1 cellular context compared by ENCODE assay signal in the genomic region with DNA sequence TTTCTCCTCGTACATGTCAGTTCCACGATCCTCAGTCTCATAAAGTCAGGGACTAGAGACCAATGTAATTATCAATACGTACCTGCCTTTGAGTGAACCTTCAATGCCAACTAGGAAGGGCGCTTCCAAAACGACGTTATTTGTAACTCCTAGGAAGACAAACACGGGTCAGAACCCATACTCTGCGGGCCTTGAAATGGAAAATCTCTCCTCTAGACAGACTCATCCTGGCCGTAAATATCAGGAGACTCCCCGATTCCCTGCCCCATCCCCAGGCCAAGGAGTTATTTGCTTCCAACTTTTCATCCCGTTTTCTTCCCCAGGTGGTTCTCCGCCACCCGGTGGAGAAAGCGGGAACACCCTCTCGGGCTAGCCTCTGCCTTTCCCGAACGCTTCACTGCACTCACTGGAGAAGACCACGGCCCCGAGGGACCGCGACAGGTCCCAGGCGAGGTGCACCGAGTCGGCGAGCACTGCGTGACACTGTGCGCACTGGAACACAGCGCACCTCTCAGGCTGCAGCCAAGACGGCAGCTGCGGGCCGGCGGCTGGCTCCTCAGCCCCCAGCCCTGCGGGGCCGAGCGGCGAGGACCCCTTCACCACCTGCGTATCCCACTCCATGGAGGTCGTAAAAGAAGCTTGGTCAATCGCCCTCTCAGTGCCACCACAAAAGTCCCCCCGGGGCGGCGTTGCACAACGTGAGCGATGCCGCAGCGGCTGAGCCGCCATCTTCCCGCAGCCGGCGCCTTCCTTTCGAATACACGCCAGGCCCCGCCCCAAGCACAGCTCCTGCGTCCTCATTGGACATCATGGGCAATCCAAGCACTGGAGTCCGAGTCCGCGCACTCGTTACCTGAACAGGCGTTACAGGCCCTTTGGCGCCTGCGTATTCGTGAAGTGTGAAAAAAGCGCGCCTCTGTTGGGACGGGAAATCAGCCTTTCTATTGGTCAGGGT.
TF ChIP-seq lines count a peak whose summit lies in the region.

A gene (minus strand): TSS at position 759 of the 955 bp plus-strand sequence. CDS start 30 bp downstream, at position 729.

TF ChIP-seq in K562, 482 proteins besides CTCF, POLR2A, EP300 and RAD21 (continued from another document and continues in another):
- TF ChIP-seq, protein P1, sequence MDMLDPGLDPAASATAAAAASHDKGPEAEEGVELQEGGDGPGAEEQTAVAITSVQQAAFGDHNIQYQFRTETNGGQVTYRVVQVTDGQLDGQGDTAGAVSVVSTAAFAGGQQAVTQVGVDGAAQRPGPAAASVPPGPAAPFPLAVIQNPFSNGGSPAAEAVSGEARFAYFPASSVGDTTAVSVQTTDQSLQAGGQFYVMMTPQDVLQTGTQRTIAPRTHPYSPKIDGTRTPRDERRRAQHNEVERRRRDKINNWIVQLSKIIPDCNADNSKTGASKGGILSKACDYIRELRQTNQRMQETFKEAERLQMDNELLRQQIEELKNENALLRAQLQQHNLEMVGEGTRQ (CRISPR knock-in tag; IDR thresholded peaks at IDR 0.05): no peak
- TF ChIP-seq, protein P2, sequence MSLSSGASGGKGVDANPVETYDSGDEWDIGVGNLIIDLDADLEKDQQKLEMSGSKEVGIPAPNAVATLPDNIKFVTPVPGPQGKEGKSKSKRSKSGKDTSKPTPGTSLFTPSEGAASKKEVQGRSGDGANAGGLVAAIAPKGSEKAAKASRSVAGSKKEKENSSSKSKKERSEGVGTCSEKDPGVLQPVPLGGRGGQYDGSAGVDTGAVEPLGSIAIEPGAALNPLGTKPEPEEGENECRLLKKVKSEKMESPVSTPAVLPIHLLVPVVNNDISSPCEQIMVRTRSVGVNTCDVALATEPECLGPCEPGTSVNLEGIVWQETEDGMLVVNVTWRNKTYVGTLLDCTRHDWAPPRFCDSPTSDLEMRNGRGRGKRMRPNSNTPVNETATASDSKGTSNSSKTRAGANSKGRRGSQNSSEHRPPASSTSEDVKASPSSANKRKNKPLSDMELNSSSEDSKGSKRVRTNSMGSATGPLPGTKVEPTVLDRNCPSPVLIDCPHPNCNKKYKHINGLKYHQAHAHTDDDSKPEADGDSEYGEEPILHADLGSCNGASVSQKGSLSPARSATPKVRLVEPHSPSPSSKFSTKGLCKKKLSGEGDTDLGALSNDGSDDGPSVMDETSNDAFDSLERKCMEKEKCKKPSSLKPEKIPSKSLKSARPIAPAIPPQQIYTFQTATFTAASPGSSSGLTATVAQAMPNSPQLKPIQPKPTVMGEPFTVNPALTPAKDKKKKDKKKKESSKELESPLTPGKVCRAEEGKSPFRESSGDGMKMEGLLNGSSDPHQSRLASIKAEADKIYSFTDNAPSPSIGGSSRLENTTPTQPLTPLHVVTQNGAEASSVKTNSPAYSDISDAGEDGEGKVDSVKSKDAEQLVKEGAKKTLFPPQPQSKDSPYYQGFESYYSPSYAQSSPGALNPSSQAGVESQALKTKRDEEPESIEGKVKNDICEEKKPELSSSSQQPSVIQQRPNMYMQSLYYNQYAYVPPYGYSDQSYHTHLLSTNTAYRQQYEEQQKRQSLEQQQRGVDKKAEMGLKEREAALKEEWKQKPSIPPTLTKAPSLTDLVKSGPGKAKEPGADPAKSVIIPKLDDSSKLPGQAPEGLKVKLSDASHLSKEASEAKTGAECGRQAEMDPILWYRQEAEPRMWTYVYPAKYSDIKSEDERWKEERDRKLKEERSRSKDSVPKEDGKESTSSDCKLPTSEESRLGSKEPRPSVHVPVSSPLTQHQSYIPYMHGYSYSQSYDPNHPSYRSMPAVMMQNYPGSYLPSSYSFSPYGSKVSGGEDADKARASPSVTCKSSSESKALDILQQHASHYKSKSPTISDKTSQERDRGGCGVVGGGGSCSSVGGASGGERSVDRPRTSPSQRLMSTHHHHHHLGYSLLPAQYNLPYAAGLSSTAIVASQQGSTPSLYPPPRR (CRISPR knock-in tag; IDR thresholded peaks at IDR 0.05; ENCODE audit: borderline replicate concordance): no peak
- no peak for TF ChIP-seq NR2F6 (CRISPR knock-in tag; IDR thresholded peaks at IDR 0.05)
- no peak for TF ChIP-seq DMBX1 (CRISPR knock-in tag; IDR thresholded peaks at IDR 0.05; ENCODE audit: borderline replicate concordance)
- TF ChIP-seq, protein P3, sequence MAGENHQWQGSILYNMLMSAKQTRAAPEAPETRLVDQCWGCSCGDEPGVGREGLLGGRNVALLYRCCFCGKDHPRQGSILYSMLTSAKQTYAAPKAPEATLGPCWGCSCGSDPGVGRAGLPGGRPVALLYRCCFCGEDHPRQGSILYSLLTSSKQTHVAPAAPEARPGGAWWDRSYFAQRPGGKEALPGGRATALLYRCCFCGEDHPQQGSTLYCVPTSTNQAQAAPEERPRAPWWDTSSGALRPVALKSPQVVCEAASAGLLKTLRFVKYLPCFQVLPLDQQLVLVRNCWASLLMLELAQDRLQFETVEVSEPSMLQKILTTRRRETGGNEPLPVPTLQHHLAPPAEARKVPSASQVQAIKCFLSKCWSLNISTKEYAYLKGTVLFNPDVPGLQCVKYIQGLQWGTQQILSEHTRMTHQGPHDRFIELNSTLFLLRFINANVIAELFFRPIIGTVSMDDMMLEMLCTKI (IDR thresholded peaks at IDR 0.05; ENCODE audit: partially characterized antibody): no peak
- no peak for TF ChIP-seq JUN (IDR thresholded peaks at IDR 0.05; ENCODE audit: borderline replicate concordance, low read depth, low read length)
- TF ChIP-seq JUN (CRISPR knock-in tag; IDR thresholded peaks at IDR 0.05; ENCODE audit: borderline replicate concordance): no peak
- no peak for TF ChIP-seq PRPF4 (IDR thresholded peaks at IDR 0.05; ENCODE audit: insufficient read depth, low read depth, low read length, poor library complexity, severe bottlenecking)
- TF ChIP-seq, protein P4, sequence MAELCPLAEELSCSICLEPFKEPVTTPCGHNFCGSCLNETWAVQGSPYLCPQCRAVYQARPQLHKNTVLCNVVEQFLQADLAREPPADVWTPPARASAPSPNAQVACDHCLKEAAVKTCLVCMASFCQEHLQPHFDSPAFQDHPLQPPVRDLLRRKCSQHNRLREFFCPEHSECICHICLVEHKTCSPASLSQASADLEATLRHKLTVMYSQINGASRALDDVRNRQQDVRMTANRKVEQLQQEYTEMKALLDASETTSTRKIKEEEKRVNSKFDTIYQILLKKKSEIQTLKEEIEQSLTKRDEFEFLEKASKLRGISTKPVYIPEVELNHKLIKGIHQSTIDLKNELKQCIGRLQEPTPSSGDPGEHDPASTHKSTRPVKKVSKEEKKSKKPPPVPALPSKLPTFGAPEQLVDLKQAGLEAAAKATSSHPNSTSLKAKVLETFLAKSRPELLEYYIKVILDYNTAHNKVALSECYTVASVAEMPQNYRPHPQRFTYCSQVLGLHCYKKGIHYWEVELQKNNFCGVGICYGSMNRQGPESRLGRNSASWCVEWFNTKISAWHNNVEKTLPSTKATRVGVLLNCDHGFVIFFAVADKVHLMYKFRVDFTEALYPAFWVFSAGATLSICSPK (IDR thresholded peaks at IDR 0.05; ENCODE audit: borderline replicate concordance): no peak
- no peak for TF ChIP-seq CBX8 (IDR thresholded peaks at IDR 0.05; ENCODE audit: borderline replicate concordance, extremely low read depth, low read depth, low read length, poor library complexity, severe bottlenecking)
- TF ChIP-seq DPF2 (IDR thresholded peaks at IDR 0.05): no peak; the same call in 1 of the 2 replicates
- no peak for TF ChIP-seq ZNF780A (CRISPR knock-in tag; IDR thresholded peaks at IDR 0.05)
- TF ChIP-seq ZNF217 (CRISPR knock-in tag; IDR thresholded peaks at IDR 0.05): no peak
- peak; percentile 88 for TF ChIP-seq TAF9B (IDR thresholded peaks at IDR 0.05; ENCODE audit: partially characterized antibody)
- no peak for TF ChIP-seq MTA2 (IDR thresholded peaks at IDR 0.05; ENCODE audit: low read depth)
- no peak for TF ChIP-seq ETS2 (tag; IDR thresholded peaks at IDR 0.05; ENCODE audit: borderline replicate concordance, poor library complexity, severe bottlenecking)
- no peak; the same call in 1 of the 2 replicates for TF ChIP-seq GABPA (tag; conservative IDR thresholded peaks at IDR 0.05; ENCODE audit: low read depth)
- TF ChIP-seq, protein P5, sequence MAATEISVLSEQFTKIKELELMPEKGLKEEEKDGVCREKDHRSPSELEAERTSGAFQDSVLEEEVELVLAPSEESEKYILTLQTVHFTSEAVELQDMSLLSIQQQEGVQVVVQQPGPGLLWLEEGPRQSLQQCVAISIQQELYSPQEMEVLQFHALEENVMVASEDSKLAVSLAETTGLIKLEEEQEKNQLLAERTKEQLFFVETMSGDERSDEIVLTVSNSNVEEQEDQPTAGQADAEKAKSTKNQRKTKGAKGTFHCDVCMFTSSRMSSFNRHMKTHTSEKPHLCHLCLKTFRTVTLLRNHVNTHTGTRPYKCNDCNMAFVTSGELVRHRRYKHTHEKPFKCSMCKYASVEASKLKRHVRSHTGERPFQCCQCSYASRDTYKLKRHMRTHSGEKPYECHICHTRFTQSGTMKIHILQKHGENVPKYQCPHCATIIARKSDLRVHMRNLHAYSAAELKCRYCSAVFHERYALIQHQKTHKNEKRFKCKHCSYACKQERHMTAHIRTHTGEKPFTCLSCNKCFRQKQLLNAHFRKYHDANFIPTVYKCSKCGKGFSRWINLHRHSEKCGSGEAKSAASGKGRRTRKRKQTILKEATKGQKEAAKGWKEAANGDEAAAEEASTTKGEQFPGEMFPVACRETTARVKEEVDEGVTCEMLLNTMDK (IDR thresholded peaks at IDR 0.05; ENCODE audit: borderline replicate concordance, insufficient read depth, low read depth, low read length, poor library complexity, severe bottlenecking): no peak
- TF ChIP-seq CSDE1 (IDR thresholded peaks at IDR 0.05): peak in 1 of 2 experiments; percentile 54; a peak in 1 of 4 replicates
- TF ChIP-seq XRCC3 (IDR thresholded peaks at IDR 0.05): no peak
- TF ChIP-seq RNF2 (IDR thresholded peaks at IDR 0.05): no peak
- TF ChIP-seq ZNF121 (CRISPR knock-in tag; conservative IDR thresholded peaks at IDR 0.05): no peak; the same call in 1 of the 2 replicates
- TF ChIP-seq RBBP5 (IDR thresholded peaks at IDR 0.05; ENCODE audit: borderline replicate concordance, insufficient read depth, low read length, poor library complexity, severe bottlenecking): peak; percentile 81
- no peak for TF ChIP-seq BRF1 (IDR thresholded peaks at IDR 0.05; ENCODE audit: borderline replicate concordance, extremely low read depth, insufficient read length)
- TF ChIP-seq, protein P6, sequence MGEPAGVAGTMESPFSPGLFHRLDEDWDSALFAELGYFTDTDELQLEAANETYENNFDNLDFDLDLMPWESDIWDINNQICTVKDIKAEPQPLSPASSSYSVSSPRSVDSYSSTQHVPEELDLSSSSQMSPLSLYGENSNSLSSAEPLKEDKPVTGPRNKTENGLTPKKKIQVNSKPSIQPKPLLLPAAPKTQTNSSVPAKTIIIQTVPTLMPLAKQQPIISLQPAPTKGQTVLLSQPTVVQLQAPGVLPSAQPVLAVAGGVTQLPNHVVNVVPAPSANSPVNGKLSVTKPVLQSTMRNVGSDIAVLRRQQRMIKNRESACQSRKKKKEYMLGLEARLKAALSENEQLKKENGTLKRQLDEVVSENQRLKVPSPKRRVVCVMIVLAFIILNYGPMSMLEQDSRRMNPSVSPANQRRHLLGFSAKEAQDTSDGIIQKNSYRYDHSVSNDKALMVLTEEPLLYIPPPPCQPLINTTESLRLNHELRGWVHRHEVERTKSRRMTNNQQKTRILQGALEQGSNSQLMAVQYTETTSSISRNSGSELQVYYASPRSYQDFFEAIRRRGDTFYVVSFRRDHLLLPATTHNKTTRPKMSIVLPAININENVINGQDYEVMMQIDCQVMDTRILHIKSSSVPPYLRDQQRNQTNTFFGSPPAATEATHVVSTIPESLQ (CRISPR knock-in tag; IDR thresholded peaks at IDR 0.05): no peak
- TF ChIP-seq RB1 (IDR thresholded peaks at IDR 0.05; ENCODE audit: low read depth): peak; percentile 45; the same call in 1 of the 2 replicates
- TF ChIP-seq HDGF (IDR thresholded peaks at IDR 0.05): no peak
- no peak for TF ChIP-seq POLR3G (IDR thresholded peaks at IDR 0.05; ENCODE audit: extremely low read depth, insufficient read length, insufficient replicate concordance)
- TF ChIP-seq NCOA6 (IDR thresholded peaks at IDR 0.05): no peak
- no peak for TF ChIP-seq ARID2 (IDR thresholded peaks at IDR 0.05)
- peak; percentile 95 for TF ChIP-seq CHD1 (IDR thresholded peaks at IDR 0.05; ENCODE audit: low read length)
- no peak for TF ChIP-seq CBFA2T2 (conservative IDR thresholded peaks at IDR 0.05)
- TF ChIP-seq, protein P7, sequence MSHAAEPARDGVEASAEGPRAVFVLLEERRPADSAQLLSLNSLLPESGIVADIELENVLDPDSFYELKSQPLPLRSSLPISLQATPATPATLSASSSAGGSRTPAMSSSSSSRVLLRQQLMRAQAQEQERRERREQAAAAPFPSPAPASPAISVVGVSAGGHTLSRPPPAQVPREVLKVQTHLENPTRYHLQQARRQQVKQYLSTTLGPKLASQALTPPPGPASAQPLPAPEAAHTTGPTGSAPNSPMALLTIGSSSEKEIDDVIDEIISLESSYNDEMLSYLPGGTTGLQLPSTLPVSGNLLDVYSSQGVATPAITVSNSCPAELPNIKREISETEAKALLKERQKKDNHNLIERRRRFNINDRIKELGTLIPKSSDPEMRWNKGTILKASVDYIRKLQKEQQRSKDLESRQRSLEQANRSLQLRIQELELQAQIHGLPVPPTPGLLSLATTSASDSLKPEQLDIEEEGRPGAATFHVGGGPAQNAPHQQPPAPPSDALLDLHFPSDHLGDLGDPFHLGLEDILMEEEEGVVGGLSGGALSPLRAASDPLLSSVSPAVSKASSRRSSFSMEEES (CRISPR knock-in tag; IDR thresholded peaks at IDR 0.05): no peak
- TF ChIP-seq BACH1 (tag; IDR thresholded peaks at IDR 0.05): no peak
- TF ChIP-seq KAT7 (CRISPR knock-in tag; IDR thresholded peaks at IDR 0.05; ENCODE audit: borderline replicate concordance): peak; percentile 93; the same call in 1 of the 2 replicates
- TF ChIP-seq SIX5 (IDR thresholded peaks at IDR 0.05; ENCODE audit: borderline replicate concordance in 1 of 2, insufficient read depth in 1 of 2, low read depth in 1 of 2, low read length in 2 of 2): no peak
- TF ChIP-seq NFRKB (IDR thresholded peaks at IDR 0.05; ENCODE audit: low read depth): peak; percentile 89; the same call in 1 of the 2 replicates
- no peak for TF ChIP-seq ZNF785 (CRISPR knock-in tag; IDR thresholded peaks at IDR 0.05)
- TF ChIP-seq TFAM (CRISPR knock-in tag; conservative IDR thresholded peaks at IDR 0.05): no peak
- no peak for TF ChIP-seq CHD4 (IDR thresholded peaks at IDR 0.05; ENCODE audit: insufficient read depth, insufficient replicate concordance, low read depth, low read length, poor library complexity, severe bottlenecking)
- TF ChIP-seq, protein P8, sequence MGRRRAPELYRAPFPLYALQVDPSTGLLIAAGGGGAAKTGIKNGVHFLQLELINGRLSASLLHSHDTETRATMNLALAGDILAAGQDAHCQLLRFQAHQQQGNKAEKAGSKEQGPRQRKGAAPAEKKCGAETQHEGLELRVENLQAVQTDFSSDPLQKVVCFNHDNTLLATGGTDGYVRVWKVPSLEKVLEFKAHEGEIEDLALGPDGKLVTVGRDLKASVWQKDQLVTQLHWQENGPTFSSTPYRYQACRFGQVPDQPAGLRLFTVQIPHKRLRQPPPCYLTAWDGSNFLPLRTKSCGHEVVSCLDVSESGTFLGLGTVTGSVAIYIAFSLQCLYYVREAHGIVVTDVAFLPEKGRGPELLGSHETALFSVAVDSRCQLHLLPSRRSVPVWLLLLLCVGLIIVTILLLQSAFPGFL (CRISPR knock-in tag; IDR thresholded peaks at IDR 0.05): no peak
- no peak for TF ChIP-seq ASH1L (IDR thresholded peaks at IDR 0.05; ENCODE audit: borderline replicate concordance, low read depth, partially characterized antibody)
- TF ChIP-seq MAFG (tag; conservative IDR thresholded peaks at IDR 0.05): no peak
- no peak for TF ChIP-seq HOXB6 (CRISPR knock-in tag; IDR thresholded peaks at IDR 0.05; ENCODE audit: borderline replicate concordance)
- TF ChIP-seq ETV1 (tag; conservative IDR thresholded peaks at IDR 0.05; ENCODE audit: low read depth): no peak
- no peak for TF ChIP-seq EP400 (IDR thresholded peaks at IDR 0.05)
